Comparison of ENCODE assay signal across 1 cellular context in the genomic region with DNA sequence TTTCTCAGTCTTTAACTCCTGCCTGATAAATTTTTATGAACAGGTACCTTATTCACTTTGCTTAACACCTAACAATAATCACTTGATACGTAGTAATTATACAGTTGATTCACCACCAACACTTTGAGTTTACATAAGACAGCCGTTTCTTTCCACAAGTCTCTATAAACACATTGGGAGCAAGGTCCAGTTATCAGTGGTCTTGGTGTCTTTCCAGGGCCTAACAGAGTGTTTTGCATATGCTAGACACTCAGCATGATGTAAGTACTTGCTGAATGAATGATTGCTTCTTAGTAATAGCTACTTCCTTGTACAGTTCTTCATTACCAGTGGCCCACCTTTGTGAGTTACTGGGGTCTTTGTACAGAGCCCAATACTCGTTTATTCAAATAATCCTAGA.
TF ChIP-seq lines count a peak whose summit lies in the region.

No MANE protein-coding gene starts in this region.

TF ChIP-seq in HepG2, 621 proteins besides CTCF, POLR2A, EP300 and RAD21 (continued from another document):
- TF ChIP-seq, protein P1, sequence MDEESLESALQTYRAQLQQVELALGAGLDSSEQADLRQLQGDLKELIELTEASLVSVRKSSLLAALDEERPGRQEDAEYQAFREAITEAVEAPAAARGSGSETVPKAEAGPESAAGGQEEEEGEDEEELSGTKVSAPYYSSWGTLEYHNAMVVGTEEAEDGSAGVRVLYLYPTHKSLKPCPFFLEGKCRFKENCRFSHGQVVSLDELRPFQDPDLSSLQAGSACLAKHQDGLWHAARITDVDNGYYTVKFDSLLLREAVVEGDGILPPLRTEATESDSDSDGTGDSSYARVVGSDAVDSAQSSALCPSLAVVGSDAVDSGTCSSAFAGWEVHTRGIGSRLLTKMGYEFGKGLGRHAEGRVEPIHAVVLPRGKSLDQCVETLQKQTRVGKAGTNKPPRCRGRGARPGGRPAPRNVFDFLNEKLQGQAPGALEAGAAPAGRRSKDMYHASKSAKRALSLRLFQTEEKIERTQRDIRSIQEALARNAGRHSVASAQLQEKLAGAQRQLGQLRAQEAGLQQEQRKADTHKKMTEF (CRISPR knock-in tag; IDR thresholded peaks at IDR 0.05): 0 out of 2 replicates have a peak, but pooled peaks have one; percentile 4
- TF ChIP-seq ZBTB7B (CRISPR knock-in tag; IDR thresholded peaks at IDR 0.05): 0 out of 2 replicates have a peak, but pooled peaks have one; percentile 19
- TF ChIP-seq GATAD2A (CRISPR knock-in tag; IDR thresholded peaks at IDR 0.05): peak; percentile 72
- TF ChIP-seq TEAD2 (CRISPR knock-in tag; IDR thresholded peaks at IDR 0.05): no peak
- 0 out of 2 replicates have a peak, but pooled peaks have one; percentile 29 for TF ChIP-seq YEATS2 (CRISPR knock-in tag; IDR thresholded peaks at IDR 0.05; ENCODE audit: borderline replicate concordance)
- peak; percentile 91 for TF ChIP-seq ZNF24 (IDR thresholded peaks at IDR 0.05)
- TF ChIP-seq IRF2 (CRISPR knock-in tag; IDR thresholded peaks at IDR 0.05): 0 out of 2 replicates have a peak, but pooled peaks have one; percentile 45
- TF ChIP-seq KLF11 (CRISPR knock-in tag; IDR thresholded peaks at IDR 0.05): peak; percentile 52; the same call in 1 of the 2 replicates
- peak; percentile 42; the same call in 1 of the 2 replicates for TF ChIP-seq FOXO1 (CRISPR knock-in tag; IDR thresholded peaks at IDR 0.05)
